ENCODE assay signal across 22 cellular contexts in the genomic region with DNA sequence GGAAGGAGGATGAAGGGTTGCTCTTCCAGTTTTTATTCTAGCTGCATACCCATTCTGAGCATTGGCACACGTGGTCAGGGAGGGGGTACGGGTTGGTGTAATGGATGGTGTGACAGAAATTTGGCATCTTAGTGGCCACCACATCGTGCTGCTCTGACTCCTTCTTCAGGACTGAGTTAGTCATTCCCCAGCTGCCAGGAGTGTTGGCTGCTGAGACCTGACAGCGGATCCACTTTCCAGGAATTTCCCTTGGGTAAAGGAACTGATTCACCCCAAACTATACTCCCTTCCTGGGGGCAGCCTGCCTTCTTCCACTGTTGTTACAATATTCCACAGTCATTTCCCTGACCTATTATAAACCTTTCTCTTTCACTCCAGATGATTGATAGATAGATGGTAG.
"Had no signal": no experiment of that assay in that cellular context is flagged by ENCODE, and none has a peak within 500 bp of the region (broad histone marks: within the 10 kb centered on the region; RNA-seq: fewer than 3 reads in every experiment).

No MANE protein-coding gene starts in this region.

- H3K4me1 ChIP-seq: colonic mucosa, esophagus squamous epithelium, heart right ventricle, lower lobe of right lung, right lobe of liver, suprapubic skin, tibial nerve, uterus had no signal

- H3K27ac ChIP-seq: colonic mucosa, dorsolateral prefrontal cortex, esophagus squamous epithelium, heart right ventricle, lower lobe of right lung, right lobe of liver, skin epidermis, suprapubic skin, tibial nerve, uterus, WERI-Rb-1 had no signal

- H3K9me3 ChIP-seq: colonic mucosa, esophagus squamous epithelium, lower lobe of right lung, right lobe of liver, tibial nerve, uterus had no signal

- DNase-seq: activated CD4-positive, alpha-beta T cell treated with anti-CD3 and anti-CD28 coated beads, Interleukin-2, amount 10 ng/mL, durations not matched to agents 7 days and 5 days; activated CD4-positive, CD25-positive, alpha-beta regulatory T cell treated with anti-CD3 and anti-CD28 coated beads, Interleukin-2, amount 50 U/mL, for 72 hours; activated CD8-positive, alpha-beta T cell treated with anti-CD3 and anti-CD28 coated beads for 36 hours; activated gamma-delta T cell treated with Interleukin-2 at 50 U/mL for 16 hours; anterior cingulate cortex; colonic mucosa; dorsolateral prefrontal cortex; effector memory CD8-positive, alpha-beta T cell; esophagus squamous epithelium; heart right ventricle; lower lobe of right lung; mesendoderm; naive B cell; nucleus accumbens; right lobe of liver; stimulated activated CD4-positive, alpha-beta T cell treated with anti-CD3 and anti-CD28 coated beads, Interleukin-1b, Interleukin-23, amount 100 ng/mL, for 48 hours; uterus; WERI-Rb-1 had no signal

- H3K27me3 ChIP-seq: colonic mucosa, esophagus squamous epithelium, heart right ventricle, right lobe of liver, suprapubic skin, tibial nerve, uterus had no signal

- H3K36me3 ChIP-seq: colonic mucosa, esophagus squamous epithelium, heart right ventricle, lower lobe of right lung, right lobe of liver, suprapubic skin, tibial nerve, uterus, WERI-Rb-1 had no signal

- ATAC-seq: activated CD8-positive, alpha-beta T cell treated with anti-CD3 and anti-CD28 coated beads for 36 hours; effector memory CD8-positive, alpha-beta T cell; heart right ventricle; left lobe of liver; lower lobe of right lung; right lobe of liver had no signal

- H3K4me3 ChIP-seq: colonic mucosa, dorsolateral prefrontal cortex, esophagus squamous epithelium, heart right ventricle, lower lobe of right lung, right lobe of liver, skin epidermis, suprapubic skin, tibial nerve, uterus had no signal
